In the genomic region with DNA sequence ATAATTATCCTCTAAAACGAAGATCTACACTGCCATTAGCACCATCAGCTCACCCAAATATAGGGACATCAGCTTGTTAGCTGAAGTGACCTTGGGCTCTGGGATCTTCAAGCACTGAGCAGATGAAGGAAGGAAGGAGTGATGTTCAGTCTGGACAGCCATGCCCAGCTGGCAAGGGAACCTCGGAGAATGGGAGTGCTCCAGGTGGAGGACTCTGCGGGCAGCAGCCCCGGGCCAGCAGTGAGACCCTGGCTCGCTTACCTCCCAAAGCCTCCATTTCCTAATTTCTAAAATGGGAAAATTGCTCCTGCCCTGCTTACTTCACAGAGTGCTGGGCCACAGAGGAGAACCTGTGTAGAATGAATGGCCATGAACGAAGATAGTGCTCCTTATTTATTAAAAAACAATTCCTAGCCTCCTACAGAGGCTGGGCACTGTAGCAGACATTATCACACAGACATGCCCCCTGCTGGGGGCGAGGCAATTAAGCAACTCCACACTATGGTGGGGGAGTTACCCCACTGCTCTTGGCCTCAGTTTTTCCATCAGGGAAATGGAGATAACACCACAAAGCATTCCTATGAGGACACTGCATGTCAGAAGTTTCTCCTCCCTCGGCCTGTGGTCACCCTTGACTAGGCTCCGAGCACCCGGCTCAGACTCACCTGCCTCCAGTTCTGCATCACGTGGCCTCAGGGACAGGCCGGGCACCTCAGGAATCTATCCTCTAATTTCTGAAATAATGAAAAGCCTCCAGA, we compare ENCODE assay signal across 8 cellular contexts.
DNase-seq lines count a peak whose midpoint lies in the region; ATAC-seq and TF ChIP-seq lines count a peak whose summit lies in the region.

No MANE protein-coding gene starts in this region.

- H3K9me3 ChIP-seq in Loucy (ENCODE audit: insufficient read depth, low read depth, low read length) (no peaks in the 10 kb centered on the region), sigmoid colon (no peaks in the 10 kb centered on the region)

- H3K4me3 ChIP-seq in Loucy (ENCODE audit: low read length, poor library complexity, severe bottlenecking) (no peak overlapping the region), sigmoid colon (no peak overlapping the region), mesendoderm (ENCODE audit: low read length) (no peak overlapping the region)

- H2AFZ ChIP-seq in Loucy (ENCODE audit: low read length), result no peak overlapping the region

- no peaks in the 10 kb centered on the region for H3K9me3 Mint-ChIP-seq in activated CD8-positive, alpha-beta memory T cell treated with anti-CD3 and anti-CD28 coated beads, Interleukin-2, amount 10 ng/mL, durations not matched to agents 7 days and 5 days (ENCODE audit: low read depth)

- H3K4me2 ChIP-seq in Loucy (ENCODE audit: low read depth, low read length, poor library complexity, severe bottlenecking) (no peak overlapping the region), mesendoderm (ENCODE audit: low read length) (no peak overlapping the region)

- H3K36me3 ChIP-seq in Loucy (ENCODE audit: insufficient read depth, low read length) (no peaks in the 10 kb centered on the region), sigmoid colon (no peaks in the 10 kb centered on the region), mesendoderm (ENCODE audit: control insufficient read depth, insufficient read depth, low read length) (no peaks in the 10 kb centered on the region)

- no peak for TF ChIP-seq POLR2A in sigmoid colon (IDR thresholded peaks at IDR 0.05)

- CTCF ChIA-PET in activated CD8-positive, alpha-beta memory T cell treated with anti-CD3 and anti-CD28 coated beads, Interleukin-2, amount 10 ng/mL, durations not matched to agents 7 days and 5 days (lab: Charles Lee), result interaction anchor here (0.5 to 1.8 kb wide), 2 partner anchors 10 to 83 kb away, joined by 3 to 4 read pairs; no protein-coding TSS in a partner anchor

- H4K20me1 ChIP-seq in Loucy (ENCODE audit: insufficient read depth, low read length, poor library complexity, severe bottlenecking), result no peaks in the 10 kb centered on the region

- H3K23ac ChIP-seq in mesendoderm (ENCODE audit: low read length), result no peak overlapping the region

- no peak overlapping the region for H2BK120ac ChIP-seq in mesendoderm (ENCODE audit: low read depth, low read length)

- no peak overlapping the region for H2BK15ac ChIP-seq in mesendoderm (replicated peaks; ENCODE audit: low read depth)

- H3K79me2 ChIP-seq in Loucy (ENCODE audit: insufficient read depth, low read length), result no peaks in the 10 kb centered on the region
- H3K79me2 ChIP-seq in mesendoderm (ENCODE audit: control insufficient read depth, insufficient read depth, low read length), result no peaks in the 10 kb centered on the region

- no peak overlapping the region for H2BK5ac ChIP-seq in mesendoderm (ENCODE audit: low read length)

- H3K79me1 ChIP-seq in mesendoderm (ENCODE audit: low read length), result no peaks in the 10 kb centered on the region

- H3K4ac ChIP-seq in mesendoderm (ENCODE audit: low read depth, low read length), result no peak overlapping the region

- no peaks in the 10 kb centered on the region for H3F3A ChIP-seq in Loucy (ENCODE audit: low read depth)

- no peak overlapping the region for H3K27ac Mint-ChIP-seq in activated CD8-positive, alpha-beta memory T cell treated with anti-CD3 and anti-CD28 coated beads, Interleukin-2, amount 10 ng/mL, durations not matched to agents 7 days and 5 days

- H3K4me1 ChIP-seq in Loucy (ENCODE audit: insufficient read depth, low read length, poor library complexity, severe bottlenecking) (peaks cover 14% of the 10 kb centered on the region), sigmoid colon (peaks cover 0 to 28% (median 12%) of the 10 kb centered on the region in 4 donors), mesendoderm (ENCODE audit: control insufficient read depth, low read depth, low read length) (no peaks in the 10 kb centered on the region)

- no peak for ATAC-seq in activated CD8-positive, alpha-beta memory T cell treated with anti-CD3 and anti-CD28 coated beads, Interleukin-2, amount 10 ng/mL, durations not matched to agents 7 days and 5 days

- H3K18ac ChIP-seq in mesendoderm (ENCODE audit: low read length), result no peak overlapping the region

- H3K36me3 Mint-ChIP-seq in activated CD8-positive, alpha-beta memory T cell treated with anti-CD3 and anti-CD28 coated beads, Interleukin-2, amount 10 ng/mL, durations not matched to agents 7 days and 5 days, result peaks cover 1% of the 10 kb centered on the region

- H3K27me3 ChIP-seq in Loucy (ENCODE audit: insufficient read depth, low read length, poor library complexity, severe bottlenecking) (no peaks in the 10 kb centered on the region), sigmoid colon (peaks cover 0 to 12% (median 0%) of the 10 kb centered on the region in 3 donors), mesendoderm (ENCODE audit: insufficient read depth, low read length, poor library complexity) (no peaks in the 10 kb centered on the region)

- no peak overlapping the region for H2AK5ac ChIP-seq in mesendoderm (ENCODE audit: low read length)

- peak; percentile 39 for TF ChIP-seq CTCF in Loucy (conservative IDR thresholded peaks at IDR 0.05; ENCODE audit: low read length)
- no peak for TF ChIP-seq CTCF in sigmoid colon (IDR thresholded peaks at IDR 0.05)

- no peak overlapping the region for H4K5ac ChIP-seq in mesendoderm (ENCODE audit: low read length)

- peaks cover 68% of the 10 kb centered on the region for H3K27me3 Mint-ChIP-seq in activated CD8-positive, alpha-beta memory T cell treated with anti-CD3 and anti-CD28 coated beads, Interleukin-2, amount 10 ng/mL, durations not matched to agents 7 days and 5 days

- TF ChIP-seq EP300 in sigmoid colon (IDR thresholded peaks at IDR 0.05), result no peak

- H3K56ac ChIP-seq in mesendoderm (ENCODE audit: low read length), result no peak overlapping the region

- H4K8ac ChIP-seq in mesendoderm (ENCODE audit: low read depth, low read length), result no peak overlapping the region

- peaks cover 41% of the 10 kb centered on the region for H3K4me1 Mint-ChIP-seq in activated CD8-positive, alpha-beta memory T cell treated with anti-CD3 and anti-CD28 coated beads, Interleukin-2, amount 10 ng/mL, durations not matched to agents 7 days and 5 days

- H3K4me3 Mint-ChIP-seq in activated CD8-positive, alpha-beta memory T cell treated with anti-CD3 and anti-CD28 coated beads, Interleukin-2, amount 10 ng/mL, durations not matched to agents 7 days and 5 days, result no peak overlapping the region

- peak; percentile 50 for DNase-seq in activated CD8-positive, alpha-beta memory T cell treated with anti-CD3 and anti-CD28 coated beads for 24 hours
- DNase-seq in activated CD8-positive, alpha-beta memory T cell treated with anti-CD3 and anti-CD28 coated beads, Interleukin-2, amount 10 ng/mL, durations not matched to agents 7 days and 5 days, result no peak
- DNase-seq in sigmoid colon (peak; percentile 41), hypothalamus (lab: John Stamatoyannopoulos, UW) (no peak), mesendoderm (no peak), anterior cingulate cortex (lab: John Stamatoyannopoulos, UW) (no peak)

- H3K9ac ChIP-seq in Loucy (ENCODE audit: low read depth, low read length, poor library complexity, severe bottlenecking) (no peak overlapping the region), mesendoderm (ENCODE audit: low read length) (no peak overlapping the region)

- H3K9me2 ChIP-seq in Loucy (replicated peaks; ENCODE audit: low read depth, low read length), result no peaks in the 10 kb centered on the region

- H3K27ac ChIP-seq in cingulate gyrus (ENCODE audit: low read depth, low read length) (peak overlapping the region; percentile 60), sigmoid colon (peak overlapping the region in 2 of 4 donors; percentile 35 to 63), mesendoderm (ENCODE audit: low read depth, low read length) (no peak overlapping the region)

- WGBS in sigmoid colon, 2 donors, result 73 to 86% methylated on average over 12 of the region's 12 CpGs
- no CpG with 5 or more reads among the region's 12 CpGs for WGBS in mesendoderm (ENCODE audit: extremely low coverage, insufficient coverage, low lambda C conversion rate)

- intact Hi-C loops in sigmoid colon (cut with DNase I), result no loop called here

Comparison
In these comparisons a context has a peak if more than half of its experiments do, and no peak if none do; other contexts are left out.
1. DNase-seq: peak in activated CD8-positive, alpha-beta memory T cell treated with anti-CD3 and anti-CD28 coated beads for 24 hours (single experiment) and sigmoid colon (single experiment); none in activated CD8-positive, alpha-beta memory T cell treated with anti-CD3 and anti-CD28 coated beads, Interleukin-2, amount 10 ng/mL, durations not matched to agents 7 days and 5 days (single experiment), hypothalamus (0 of 51), mesendoderm (single experiment) and anterior cingulate cortex (0 of 58).